ENCODE assay signal across 17 cellular contexts in genomic region chr14:99065551-99065950, GRCh38.
DNase-seq lines count a peak whose midpoint lies in the region; ATAC-seq and TF ChIP-seq lines count a peak whose summit lies in the region.
"Had no signal": no experiment of that assay in that cellular context is flagged by ENCODE, and none has a peak within 500 bp of the region (broad histone marks: within the 10 kb centered on the region; RNA-seq: fewer than 3 reads in every experiment).

No MANE protein-coding gene starts in this region.

- peaks cover 0 to 5% (median 0%) of the 10 kb centered on the region in 3 experiments; a peak in 2 of 7 replicates for H3K36me3 Mint-ChIP-seq in H9 (ENCODE audit: insufficient read depth in 1 of 3, low read depth in 3 of 3)
- no peaks in the 10 kb centered on the region for H3K36me3 Mint-ChIP-seq in stimulated activated effector memory CD8-positive, alpha-beta T cell treated with anti-CD3 and anti-CD28 coated beads, Interleukin-12 subunit alpha, Interleukin-12 subunit beta, amount 100 ng/mL, for 72 hours
- no peaks in the 10 kb centered on the region for H3K36me3 Mint-ChIP-seq in neural progenitor cell
- H3K36me3 Mint-ChIP-seq: CD8-positive, alpha-beta T cell had no signal

- H3K27ac Mint-ChIP-seq in H9 (no peak overlapping the region), neural progenitor cell (no peak overlapping the region)
- H3K27ac Mint-ChIP-seq in stimulated activated effector memory CD8-positive, alpha-beta T cell treated with anti-CD3 and anti-CD28 coated beads, Interleukin-12 subunit alpha, Interleukin-12 subunit beta, amount 100 ng/mL, for 72 hours = no peak overlapping the region
- H3K27ac Mint-ChIP-seq: B cell; CD8-positive, alpha-beta T cell had no signal

- H2AFZ ChIP-seq in H9 (ENCODE audit: low read length) (no peak overlapping the region), neural progenitor cell (replicated peaks) (no peak overlapping the region)

- H3K56ac ChIP-seq in H9 (ENCODE audit: insufficient read length, low read depth, low read length) = no peak overlapping the region
- no peak overlapping the region for H3K56ac ChIP-seq in mesendoderm (ENCODE audit: low read length)

- DNase-seq in H9 (no peak), SK-MEL-5 (ENCODE audit: low read depth, low spot score) (peak; percentile 17), mesendoderm (peak; percentile 58), NCI-H1436 (lab: John Stamatoyannopoulos, UW) (no peak), neural progenitor cell (ENCODE audit: low spot score) (no peak), C1 segment of cervical spinal cord (lab: John Stamatoyannopoulos, UW) (no peak)
- DNase-seq in stimulated activated effector memory CD8-positive, alpha-beta T cell treated with anti-CD3 and anti-CD28 coated beads, Interleukin-12 subunit alpha, Interleukin-12 subunit beta, amount 100 ng/mL, for 72 hours (ENCODE audit: low spot score in 2 of 2) = no peak
- DNase-seq: ACHN, HCEC 1CT, KBM-7, NCI-H1105 treated with DMSO at 0.1 percent for 48 hours, NCI-H1930, NCI-H510A, SIG-M5 had no signal

- no peaks in the 10 kb centered on the region for H4K20me1 ChIP-seq in H9 (ENCODE audit: control insufficient read depth, insufficient read depth, insufficient read length)
- H4K20me1 ChIP-seq in neural progenitor cell (ENCODE audit: low read depth) = no peaks in the 10 kb centered on the region

- no CpG with 5 or more reads among the region's 3 CpGs for WGBS in H9 (ENCODE audit: extremely low coverage, insufficient read length, low lambda C conversion rate)
- 77 to 86% methylated on average over 3 of the region's 3 CpGs for WGBS in esophagus, 2 donors
- WGBS in mesendoderm (ENCODE audit: extremely low coverage, insufficient coverage, low lambda C conversion rate) = no CpG with 5 or more reads among the region's 3 CpGs

- no peak overlapping the region for H2BK12ac ChIP-seq in H9 (ENCODE audit: insufficient read length, low read depth, low read length)

- H4K8ac ChIP-seq in H9 (replicated peaks; ENCODE audit: insufficient read length, low read depth, low read length) (no peak overlapping the region), mesendoderm (ENCODE audit: low read depth, low read length) (no peak overlapping the region)

- H3K4me1 Mint-ChIP-seq in H9 (no peaks in the 10 kb centered on the region; a peak in 1 of 4 replicates), neural progenitor cell (peaks cover 3% of the 10 kb centered on the region)
- peaks cover 5% of the 10 kb centered on the region for H3K4me1 Mint-ChIP-seq in stimulated activated effector memory CD8-positive, alpha-beta T cell treated with anti-CD3 and anti-CD28 coated beads, Interleukin-12 subunit alpha, Interleukin-12 subunit beta, amount 100 ng/mL, for 72 hours
- H3K4me1 Mint-ChIP-seq: B cell had no signal

- H3K4me2 ChIP-seq in H9 (ENCODE audit: insufficient read depth, insufficient read length, low read length) (no peak overlapping the region), mesendoderm (ENCODE audit: low read length) (no peak overlapping the region), neural progenitor cell (no peak overlapping the region)

- ATAC-seq in stimulated activated effector memory CD8-positive, alpha-beta T cell treated with anti-CD3 and anti-CD28 coated beads, Interleukin-12 subunit alpha, Interleukin-12 subunit beta, amount 100 ng/mL, for 72 hours = no peak
- ATAC-seq: CD8-positive, alpha-beta T cell had no signal

- no peak overlapping the region for H3K18ac ChIP-seq in H9 (ENCODE audit: insufficient read length, low read depth, low read length)
- no peak overlapping the region for H3K18ac ChIP-seq in mesendoderm (ENCODE audit: low read length)

- no peaks in the 10 kb centered on the region for H3K79me1 ChIP-seq in H9 (ENCODE audit: insufficient read depth, low read depth, low read length, poor library complexity, severe bottlenecking)
- H3K79me1 ChIP-seq in mesendoderm (ENCODE audit: low read length) = no peaks in the 10 kb centered on the region

- H3K23me2 ChIP-seq in H9 (ENCODE audit: insufficient read length, low read depth, low read length, poor library complexity, severe bottlenecking) = no peaks in the 10 kb centered on the region

- H3K23ac ChIP-seq in H9 (ENCODE audit: insufficient read length, low read depth, low read length) = no peak overlapping the region
- H3K23ac ChIP-seq in mesendoderm (ENCODE audit: low read length) = no peak overlapping the region

- H3K14ac ChIP-seq in H9 (ENCODE audit: insufficient read depth, low read length) = no peak overlapping the region

- no peak overlapping the region for H3K4ac ChIP-seq in H9 (ENCODE audit: low read depth, low read length)
- no peak overlapping the region for H3K4ac ChIP-seq in mesendoderm (ENCODE audit: low read depth, low read length)

- H3T11ph ChIP-seq in H9 (ENCODE audit: low read length) = no peak overlapping the region

- no peak overlapping the region for H4K5ac ChIP-seq in H9 (ENCODE audit: insufficient read length, low read depth, low read length)
- no peak overlapping the region for H4K5ac ChIP-seq in mesendoderm (ENCODE audit: low read length)

- in situ Hi-C loops in SK-MEL-5 (cut with HindIII; ENCODE audit: low pct_unique_long_range_greater_than_20kb, low sequenced_read_pairs) = no loop called here

- no peak overlapping the region for H4K91ac ChIP-seq in H9 (ENCODE audit: insufficient read length, low read depth, low read length)

- no peaks in the 10 kb centered on the region for H3K79me2 ChIP-seq in H9 (ENCODE audit: insufficient read depth, low read length)
- no peaks in the 10 kb centered on the region for H3K79me2 ChIP-seq in mesendoderm (ENCODE audit: control insufficient read depth, insufficient read depth, low read length)
- H3K79me2 ChIP-seq in neural progenitor cell (ENCODE audit: low read depth) = no peaks in the 10 kb centered on the region

- H3K9me3 ChIP-seq in H9 (ENCODE audit: control insufficient read depth, low read depth, low read length) (no peaks in the 10 kb centered on the region), esophagus (ENCODE audit: control insufficient read depth in 2 of 2, insufficient read depth in 1 of 2, low read depth in 1 of 2, low read length in 1 of 2) (peaks cover 5 to 9% of the 10 kb centered on the region in 2 donors), neural progenitor cell (ENCODE audit: low read depth) (no peaks in the 10 kb centered on the region)

- H2BK120ac ChIP-seq in H9 (ENCODE audit: low read depth, low read length, poor library complexity, severe bottlenecking) (no peak overlapping the region), mesendoderm (ENCODE audit: low read depth, low read length) (no peak overlapping the region)

- H3K4me3 ChIP-seq in esophagus (ENCODE audit: low read depth in 1 of 2, low read length in 2 of 2) = no peak overlapping the region
- no peak overlapping the region for H3K4me3 ChIP-seq in mesendoderm (ENCODE audit: low read length)
- H3K4me3 ChIP-seq in neural progenitor cell = no peak overlapping the region

- H2BK20ac ChIP-seq in H9 (ENCODE audit: low read depth, low read length, poor library complexity, severe bottlenecking) = no peak overlapping the region

- H2BK5ac ChIP-seq in H9 (ENCODE audit: insufficient read length, low read length) (no peak overlapping the region), mesendoderm (ENCODE audit: low read length) (no peak overlapping the region)

- H3K27me3 Mint-ChIP-seq in H9 (ENCODE audit: low read depth) (no peaks in the 10 kb centered on the region; the same call in 1 of the 2 replicates), neural progenitor cell (ENCODE audit: insufficient read depth, low read depth) (peaks cover 7% of the 10 kb centered on the region)
- H3K27me3 Mint-ChIP-seq: B cell had no signal

- no peaks in the 10 kb centered on the region for H3K27me3 ChIP-seq in H9 (ENCODE audit: insufficient read depth, low read length)
- no peaks in the 10 kb centered on the region for H3K27me3 ChIP-seq in esophagus (ENCODE audit: control insufficient read depth in 1 of 2, insufficient read depth in 2 of 2, low read length in 2 of 2)
- H3K27me3 ChIP-seq in mesendoderm (ENCODE audit: insufficient read depth, low read length, poor library complexity) = no peaks in the 10 kb centered on the region
- H3K27me3 ChIP-seq in neural progenitor cell = no peaks in the 10 kb centered on the region

- H3K9ac ChIP-seq in H9 (ENCODE audit: extremely low read depth, insufficient read length, low read length) (no peak overlapping the region), mesendoderm (ENCODE audit: low read length) (no peak overlapping the region), neural progenitor cell (no peak overlapping the region)

- H3K27ac ChIP-seq in H9 (ENCODE audit: insufficient read length, low read depth, low read length) (no peak overlapping the region), esophagus (ENCODE audit: low read depth in 2 of 2, low read length in 1 of 2) (peak overlapping the region; percentile 88 to 89), mesendoderm (ENCODE audit: low read depth, low read length) (no peak overlapping the region), neural progenitor cell (no peak overlapping the region)

- H3K9me3 Mint-ChIP-seq in H9 = peaks cover 0 to 2% of the 10 kb centered on the region in 2 experiments; a peak in 1 of 5 replicates
- H3K9me3 Mint-ChIP-seq in stimulated activated effector memory CD8-positive, alpha-beta T cell treated with anti-CD3 and anti-CD28 coated beads, Interleukin-12 subunit alpha, Interleukin-12 subunit beta, amount 100 ng/mL, for 72 hours = no peaks in the 10 kb centered on the region
- peaks cover 3% of the 10 kb centered on the region for H3K9me3 Mint-ChIP-seq in neural progenitor cell
- H3K9me3 Mint-ChIP-seq: CD8-positive, alpha-beta T cell had no signal

- H3K4me3 Mint-ChIP-seq in H9 = no peak overlapping the region
- no peak overlapping the region for H3K4me3 Mint-ChIP-seq in stimulated activated effector memory CD8-positive, alpha-beta T cell treated with anti-CD3 and anti-CD28 coated beads, Interleukin-12 subunit alpha, Interleukin-12 subunit beta, amount 100 ng/mL, for 72 hours
- H3K4me3 Mint-ChIP-seq in neural progenitor cell = no peak overlapping the region
- H3K4me3 Mint-ChIP-seq: B cell; CD8-positive, alpha-beta T cell had no signal

- H2BK15ac ChIP-seq in H9 (ENCODE audit: low read depth, low read length) (no peak overlapping the region), mesendoderm (replicated peaks; ENCODE audit: low read depth) (no peak overlapping the region)

- no peaks in the 10 kb centered on the region for H3F3A ChIP-seq in neural progenitor cell (ENCODE audit: low read depth)

- H3K36me3 ChIP-seq in esophagus (ENCODE audit: control insufficient read depth in 2 of 2, insufficient read depth in 2 of 2, low read length in 1 of 2) (no peaks in the 10 kb centered on the region), mesendoderm (ENCODE audit: control insufficient read depth, insufficient read depth, low read length) (no peaks in the 10 kb centered on the region), neural progenitor cell (no peaks in the 10 kb centered on the region)

- TF ChIP-seq CTCF in H9 (conservative IDR thresholded peaks at IDR 0.05) (peak; percentile 42), neural progenitor cell (IDR thresholded peaks at IDR 0.05) (no peak)

- no peak overlapping the region for H2AK5ac ChIP-seq in H9 (ENCODE audit: insufficient read length, low read length)
- no peak overlapping the region for H2AK5ac ChIP-seq in mesendoderm (ENCODE audit: low read length)

- no peaks in the 10 kb centered on the region for H3K4me1 ChIP-seq in H9 (ENCODE audit: insufficient read depth, low read length)
- H3K4me1 ChIP-seq in esophagus (ENCODE audit: control insufficient read depth in 2 of 2, insufficient read depth in 2 of 2, low read length in 1 of 2) = peaks cover 5 to 15% of the 10 kb centered on the region in 2 donors
- no peaks in the 10 kb centered on the region for H3K4me1 ChIP-seq in mesendoderm (ENCODE audit: control insufficient read depth, low read depth, low read length)
- H3K4me1 ChIP-seq in neural progenitor cell = peaks cover 3% of the 10 kb centered on the region

Comparison
In these comparisons a context has a peak if more than half of its experiments do, and no peak if none do; other contexts are left out.
1. DNase-seq: peak in SK-MEL-5 (single experiment) and mesendoderm (single experiment); none in H9 (single experiment), stimulated activated effector memory CD8-positive, alpha-beta T cell treated with anti-CD3 and anti-CD28 coated beads, Interleukin-12 subunit alpha, Interleukin-12 subunit beta, amount 100 ng/mL, for 72 hours (0 of 2), NCI-H1436 (single experiment), neural progenitor cell (single experiment) and C1 segment of cervical spinal cord (0 of 14).
2. H3K27ac ChIP-seq: peak in esophagus (2 of 2); none in H9 (single experiment), mesendoderm (single experiment) and neural progenitor cell (single experiment).